15 cellular contexts compared by ENCODE assay signal in genomic region chr20:32670773-32671455, GRCh38. TPM values are rescaled to one million over a fixed set of nuclear protein-coding genes. Genes with fewer than 3 reads are reported as not detected.
A peak's percentile ranks its signal among the peaks of the same experiment; 100 is the strongest.
DNase-seq lines count a peak whose midpoint lies in the region; ATAC-seq, FAIRE-seq and TF ChIP-seq lines count a peak whose summit lies in the region.
"Had no signal": no experiment of that assay in that cellular context is flagged by ENCODE, and none has a peak within 500 bp of the region (broad histone marks: within the 10 kb centered on the region; RNA-seq: fewer than 3 reads in every experiment).

No MANE protein-coding gene starts in this region.

- CTCF ChIA-PET in GM12878 (lab: Yijun Ruan, JAX), result interaction anchor here (1.2 kb wide), 1 partner anchor 107 kb away, joined by 4 read pairs; no protein-coding TSS in a partner anchor

- TF ChIP-seq POLR2A in GM12878 (IDR thresholded peaks at IDR 0.05; ENCODE audit: low read depth, low read length), result no peak

- POLR2A ChIA-PET in GM12878 (lab: Charles Lee), result interaction anchor here (0.6 to 0.7 kb wide), 2 partner anchors 189 to 240 kb away, joined by 3 to 7 read pairs; no protein-coding TSS in a partner anchor

- TF ChIP-seq EP300 in GM12878 (IDR thresholded peaks at IDR 0.05; ENCODE audit: borderline replicate concordance in 1 of 2, control insufficient read depth in 1 of 2, low read depth in 2 of 2, low read length in 2 of 2), result peak in 1 of 2 experiments; percentile 71; a peak in 2 of 4 replicates

- no peaks in the 10 kb centered on the region for H3K79me2 ChIP-seq in GM12878 (ENCODE audit: control insufficient read depth, insufficient read depth, low read length)

- SMC1A ChIA-PET in GM12878 (lab: Charles Lee; ENCODE audit: uncharacterized antibody, unreplicated experiment), result no interaction called here

- peaks cover 38% of the 10 kb centered on the region for H3K4me1 ChIP-seq in GM12878 (ENCODE audit: control insufficient read depth, insufficient read depth, low read length)

- 4% methylated on average over 2 of the region's 2 CpGs for WGBS in GM12878 (ENCODE audit: insufficient coverage, insufficient replicate concordance, low lambda C conversion rate, missing lambda C conversion rate)

- peak; percentile 63 for DNase-seq in GM12878 (ENCODE audit: low read depth, low spot score)
- DNase-seq in SHP77 treated with DMSO at 0.1 percent for 48 hours (lab: John Stamatoyannopoulos, UW), result no peak
- no peak for DNase-seq in omental fat pad (ENCODE audit: low spot score)
- DNase-seq in NCI-H2196 (lab: John Stamatoyannopoulos, UW; ENCODE audit: unreplicated experiment), result no peak
- no peak for DNase-seq in T-helper 17 cell
- DNase-seq: activated CD4-positive, alpha-beta T cell treated with anti-CD3 and anti-CD28 coated beads, Interleukin-2, amount 50 U/mL, for 1 hour; activated naive CD4-positive, alpha-beta T cell treated with anti-CD3 and anti-CD28 coated beads, Interleukin-2, amount 50 U/mL, for 16 hours; NCI-H2029 treated with DMSO at 0.1 percent for 48 hours had no signal

- H3K9me3 ChIP-seq in GM12878 (replicated peaks; ENCODE audit: control insufficient read depth, insufficient read depth, low read length), result no peaks in the 10 kb centered on the region
- no peaks in the 10 kb centered on the region for H3K9me3 ChIP-seq in T-helper 17 cell (ENCODE audit: control insufficient read depth, low read length, poor library complexity, severe bottlenecking)
- H3K9me3 ChIP-seq: suprapubic skin had no signal

- intact Hi-C loops in GM12878 (cut with micrococcal nuclease; ENCODE audit: unreplicated experiment), result no loop called here

- H2AFZ ChIP-seq in GM12878 (ENCODE audit: control insufficient read depth, low read depth, low read length), result no peak overlapping the region

- H3K27ac Mint-ChIP-seq in T-helper 17 cell, result no peak overlapping the region

- no peaks in the 10 kb centered on the region for H4K20me1 ChIP-seq in GM12878 (ENCODE audit: control insufficient read depth, insufficient read depth)

- H3K27me3 Mint-ChIP-seq in T-helper 17 cell, result no peaks in the 10 kb centered on the region

- no peaks in the 10 kb centered on the region for H3K36me3 ChIP-seq in GM12878 (ENCODE audit: control insufficient read depth in 2 of 2, insufficient read depth in 2 of 2, low read length in 1 of 2)
- H3K36me3 ChIP-seq: suprapubic skin had no signal

- peak overlapping the region; percentile 36; the same call in 1 of the 2 replicates for H3K4me3 ChIP-seq in GM12878
- H3K4me3 ChIP-seq: suprapubic skin had no signal

- FAIRE-seq in GM12878 (lab: Jason Lieb, UNC), result no peak
- FAIRE-seq: D721Med had no signal

- no peaks in the 10 kb centered on the region for H3K27me3 ChIP-seq in GM12878 (replicated peaks in 1 of 2; ENCODE audit: control insufficient read depth in 2 of 2, insufficient read depth in 2 of 2, low read length in 1 of 2)
- H3K27me3 ChIP-seq: suprapubic skin had no signal

- in situ Hi-C loops in GM12878 (cut with MboI), result loop anchor here (5.0 kb wide), 1 partner anchor 106 kb away; no protein-coding TSS in a partner anchor

- no peak overlapping the region for H3K4me3 Mint-ChIP-seq in T-helper 17 cell

- H3K36me3 Mint-ChIP-seq in T-helper 17 cell (ENCODE audit: low read depth), result no peaks in the 10 kb centered on the region

- ATAC-seq in GM18511 (IDR thresholded peaks at IDR 0.05; ENCODE audit: unreplicated experiment) (peak; percentile 60), GM21529 (IDR thresholded peaks at IDR 0.05; ENCODE audit: unreplicated experiment) (peak; percentile 44), HG03354 (IDR thresholded peaks at IDR 0.05; ENCODE audit: poor library complexity, severe bottlenecking, unreplicated experiment) (peak; percentile 59), GM12878 (peak; percentile 39), omental fat pad (ENCODE audit: low FRiP score) (no peak), T-helper 17 cell (no peak)
- ATAC-seq: sciatic nerve, SK-N-SH treated with all-trans-retinoic acid at 6 μM for 48 hours had no signal

- H3K4me2 ChIP-seq in GM12878 (ENCODE audit: control insufficient read depth, insufficient read depth), result peak overlapping the region; percentile 52

- no peak overlapping the region for H3K9ac ChIP-seq in GM12878 (ENCODE audit: control insufficient read depth, insufficient read depth, low read length)

- no TSS peak for BruUV-seq in GM12878 (replicated peaks; lab: Mats Ljungman, UMichigan)

- RAD21 ChIA-PET in GM12878 (lab: Charles Lee; ENCODE audit: unreplicated experiment), result no interaction called here

- peak overlapping the region; percentile 63; the same call in 1 of the 2 replicates for H3K27ac ChIP-seq in GM12878 (ENCODE audit: control insufficient read depth, insufficient read depth)
- H3K27ac ChIP-seq: suprapubic skin had no signal

- TF ChIP-seq RAD21 in GM12878 (IDR thresholded peaks at IDR 0.05; ENCODE audit: insufficient read depth, low read depth, low read length), result no peak

- peaks cover 8% of the 10 kb centered on the region for H3K4me1 Mint-ChIP-seq in T-helper 17 cell

- TF ChIP-seq CTCF in GM12878 (IDR thresholded peaks at IDR 0.05 in 2 of 3, conservative IDR thresholded peaks at IDR 0.05 in 1 of 3; ENCODE audit: control insufficient read depth in 2 of 3, extremely low read depth in 1 of 3, insufficient read depth in 1 of 3, low read depth in 3 of 3, low read length in 3 of 3), result no peak
- TF ChIP-seq CTCF in omental fat pad (IDR thresholded peaks at IDR 0.05), result no peak

TF ChIP-seq in GM12878, 131 proteins besides CTCF, POLR2A, EP300 and RAD21:
- TF ChIP-seq CREB1 (IDR thresholded peaks at IDR 0.05; ENCODE audit: low read depth) (no peak), POU2F2 (IDR thresholded peaks at IDR 0.05; ENCODE audit: borderline replicate concordance, low read depth, low read length) (peak; percentile 93), MTA2 (IDR thresholded peaks at IDR 0.05; ENCODE audit: low read depth) (peak; percentile 14; the same call in 1 of the 2 replicates), RCOR1 (conservative IDR thresholded peaks at IDR 0.05; ENCODE audit: low read depth, low read length) (no peak), RUNX3 (IDR thresholded peaks at IDR 0.05; ENCODE audit: low read length) (peak; percentile 92), SREBF2 (IDR thresholded peaks at IDR 0.05; ENCODE audit: low read length) (no peak), ZNF384 (IDR thresholded peaks at IDR 0.05; ENCODE audit: borderline replicate concordance, low read depth, low read length) (peak; percentile 87), CBFB (IDR thresholded peaks at IDR 0.05; ENCODE audit: low read depth) (0 out of 2 replicates have a peak, but pooled peaks have one; percentile 19), NBN (IDR thresholded peaks at IDR 0.05) (no peak), TCF12 (IDR thresholded peaks at IDR 0.05; ENCODE audit: low read depth, low read length) (0 out of 2 replicates have a peak, but pooled peaks have one; percentile 63), YY1 (IDR thresholded peaks at IDR 0.05; ENCODE audit: low read depth, low read length) (0 out of 2 replicates have a peak, but pooled peaks have one; percentile 19), ETV6 (conservative IDR thresholded peaks at IDR 0.05 in 1 of 2, IDR thresholded peaks at IDR 0.05 in 1 of 2; ENCODE audit: borderline replicate concordance in 1 of 2, low read depth in 1 of 2) (no peak), MYB (IDR thresholded peaks at IDR 0.05; ENCODE audit: borderline replicate concordance, low read depth, low read length) (no peak), ATF2 (IDR thresholded peaks at IDR 0.05; ENCODE audit: low read length) (peak; percentile 48; the same call in 1 of the 2 replicates)

RNA-seq across cellular contexts. Expression of gene C20orf203, which starts 2.8 kb away (rescaled TPM):
- 0.29 and 0.61 TPM in 2 replicates for total RNA-seq in GM12878 (2013; cell fraction: nucleolus; rRNA removed)
- not detected in 2 replicates for total RNA-seq in GM12878 (2014; rRNA removed)
- not detected in 2 replicates for total RNA-seq in GM12878 (2014; rRNA removed; fragmentation: Illumina TruSeq; extraction: Trizol)
- not detected in 2 replicates for total RNA-seq in GM12878 (2021)
- 0.22 TPM for polyA plus RNA-seq in GM12878 (2011; ENCODE audit: low read depth)
- polyA plus RNA-seq in GM12878 (2011; rRNA removed), result 0.03 TPM in 1 of 2 replicates, not detected in the other
- polyA plus RNA-seq in GM12878 (2011; cell fraction: cytosol; rRNA removed), result not detected in 2 replicates
- 0.03 TPM in 1 of 2 replicates, not detected in the other for polyA plus RNA-seq in GM12878 (2011; cell fraction: nucleus; rRNA removed)
- polyA plus RNA-seq in GM12878 (2012), result 0.03 TPM in 1 of 2 replicates, not detected in the other
- polyA plus RNA-seq in GM12878 (2014; fragmentation: Illumina TruSeq; extraction: Trizol), result not detected in 2 replicates
- polyA plus RNA-seq in GM12878 (2014; fragmentation: Nextera tagmentation; extraction: Ambion mirVana), result not detected
- polyA plus RNA-seq in GM12878 (2014; rRNA removed), result not detected in 2 replicates
- not detected for polyA plus RNA-seq in GM12878 (2016; fragmentation: Nextera tagmentation; extraction: Ambion mirVana)
- 0.05 TPM in 1 of 2 replicates, not detected in the other for polyA minus RNA-seq in GM12878 (2011; rRNA and poly(A)+ RNA removed)
- polyA minus RNA-seq in GM12878 (2011; cell fraction: cytosol; rRNA and poly(A)+ RNA removed), result not detected in 2 replicates
- polyA minus RNA-seq in GM12878 (2011; cell fraction: nucleus; rRNA and poly(A)+ RNA removed), result under 0.01 TPM in 1 of 2 replicates, not detected in the other
- under 1 TPM in 2 of 4 donors, not detected in 2; 0.09 to 0.47 TPM for total RNA-seq in omental fat pad
- total RNA-seq in T-helper 17 cell, result under 1 TPM; 0.10 to 0.20 TPM

Comparison
In these comparisons a context has a peak if more than half of its experiments do, and no peak if none do; other contexts are left out.
1. ATAC-seq: peak in GM18511 (single experiment), GM21529 (single experiment), HG03354 (single experiment) and GM12878 (single experiment); none in omental fat pad (single experiment) and T-helper 17 cell (single experiment).